1 cellular context compared by ENCODE assay signal in the genomic region with DNA sequence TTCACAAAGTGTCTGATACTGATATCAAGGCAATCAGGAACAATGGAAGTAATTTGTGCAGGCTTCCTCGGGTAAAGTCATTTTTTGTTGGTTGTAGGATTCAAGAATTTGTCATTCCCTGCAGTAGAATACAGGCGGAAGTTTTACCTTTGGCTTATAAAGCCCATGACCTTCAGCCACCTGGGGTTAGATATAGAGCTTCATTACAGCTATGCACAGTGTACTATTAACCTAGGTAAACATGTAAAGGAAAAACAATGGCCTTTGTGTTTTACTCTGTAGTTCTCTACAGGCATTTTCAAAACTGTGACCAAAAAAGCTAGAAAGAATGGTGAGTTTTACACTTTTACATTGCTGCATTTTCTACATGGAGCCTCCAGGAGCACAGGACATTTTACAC.
TF ChIP-seq lines count a peak whose summit lies in the region.

No MANE protein-coding gene starts in this region.

TF ChIP-seq in HepG2, 621 proteins besides CTCF, POLR2A, EP300 and RAD21 (continued from another document):
- TF ChIP-seq, protein P1, sequence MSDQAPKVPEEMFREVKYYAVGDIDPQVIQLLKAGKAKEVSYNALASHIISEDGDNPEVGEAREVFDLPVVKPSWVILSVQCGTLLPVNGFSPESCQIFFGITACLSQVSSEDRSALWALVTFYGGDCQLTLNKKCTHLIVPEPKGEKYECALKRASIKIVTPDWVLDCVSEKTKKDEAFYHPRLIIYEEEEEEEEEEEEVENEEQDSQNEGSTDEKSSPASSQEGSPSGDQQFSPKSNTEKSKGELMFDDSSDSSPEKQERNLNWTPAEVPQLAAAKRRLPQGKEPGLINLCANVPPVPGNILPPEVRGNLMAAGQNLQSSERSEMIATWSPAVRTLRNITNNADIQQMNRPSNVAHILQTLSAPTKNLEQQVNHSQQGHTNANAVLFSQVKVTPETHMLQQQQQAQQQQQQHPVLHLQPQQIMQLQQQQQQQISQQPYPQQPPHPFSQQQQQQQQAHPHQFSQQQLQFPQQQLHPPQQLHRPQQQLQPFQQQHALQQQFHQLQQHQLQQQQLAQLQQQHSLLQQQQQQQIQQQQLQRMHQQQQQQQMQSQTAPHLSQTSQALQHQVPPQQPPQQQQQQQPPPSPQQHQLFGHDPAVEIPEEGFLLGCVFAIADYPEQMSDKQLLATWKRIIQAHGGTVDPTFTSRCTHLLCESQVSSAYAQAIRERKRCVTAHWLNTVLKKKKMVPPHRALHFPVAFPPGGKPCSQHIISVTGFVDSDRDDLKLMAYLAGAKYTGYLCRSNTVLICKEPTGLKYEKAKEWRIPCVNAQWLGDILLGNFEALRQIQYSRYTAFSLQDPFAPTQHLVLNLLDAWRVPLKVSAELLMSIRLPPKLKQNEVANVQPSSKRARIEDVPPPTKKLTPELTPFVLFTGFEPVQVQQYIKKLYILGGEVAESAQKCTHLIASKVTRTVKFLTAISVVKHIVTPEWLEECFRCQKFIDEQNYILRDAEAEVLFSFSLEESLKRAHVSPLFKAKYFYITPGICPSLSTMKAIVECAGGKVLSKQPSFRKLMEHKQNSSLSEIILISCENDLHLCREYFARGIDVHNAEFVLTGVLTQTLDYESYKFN (CRISPR knock-in tag; conservative IDR thresholded peaks at IDR 0.05): 0 out of 2 replicates have a peak, but pooled peaks have one; percentile 30
- TF ChIP-seq RARA (CRISPR knock-in tag; IDR thresholded peaks at IDR 0.05) (0 out of 2 replicates have a peak, but pooled peaks have one; percentile 37), SOX13 (IDR thresholded peaks at IDR 0.05) (0 out of 2 replicates have a peak, but pooled peaks have one; percentile 13), SOX13 (CRISPR knock-in tag; conservative IDR thresholded peaks at IDR 0.05 in 1 of 2, IDR thresholded peaks at IDR 0.05 in 1 of 2) (peak in 1 of 2 experiments; percentile 94; a peak in 2 of 4 replicates), ZNF607 (CRISPR knock-in tag; IDR thresholded peaks at IDR 0.05; ENCODE audit: borderline replicate concordance) (no peak), RXRB (CRISPR knock-in tag; IDR thresholded peaks at IDR 0.05; ENCODE audit: borderline replicate concordance) (peak; percentile 43; the same call in 1 of the 2 replicates), FOXA1 (IDR thresholded peaks at IDR 0.05) (no peak), FOXA1 (CRISPR knock-in tag; IDR thresholded peaks at IDR 0.05) (peak; percentile 44; the same call in 1 of the 2 replicates), NR2F2 (IDR thresholded peaks at IDR 0.05; ENCODE audit: borderline replicate concordance, low read depth) (peak; percentile 48; the same call in 1 of the 2 replicates), PHF21A (CRISPR knock-in tag; IDR thresholded peaks at IDR 0.05) (no peak), ZBTB7A (CRISPR knock-in tag; IDR thresholded peaks at IDR 0.05) (no peak), FOXA3 (CRISPR knock-in tag; IDR thresholded peaks at IDR 0.05) (peak; percentile 78), SOX5 (CRISPR knock-in tag; IDR thresholded peaks at IDR 0.05; ENCODE audit: borderline replicate concordance) (peak; percentile 94), PPARG (CRISPR knock-in tag; conservative IDR thresholded peaks at IDR 0.05) (peak; percentile 91), MIXL1 (CRISPR knock-in tag; IDR thresholded peaks at IDR 0.05) (no peak)
- TF ChIP-seq, protein P2, sequence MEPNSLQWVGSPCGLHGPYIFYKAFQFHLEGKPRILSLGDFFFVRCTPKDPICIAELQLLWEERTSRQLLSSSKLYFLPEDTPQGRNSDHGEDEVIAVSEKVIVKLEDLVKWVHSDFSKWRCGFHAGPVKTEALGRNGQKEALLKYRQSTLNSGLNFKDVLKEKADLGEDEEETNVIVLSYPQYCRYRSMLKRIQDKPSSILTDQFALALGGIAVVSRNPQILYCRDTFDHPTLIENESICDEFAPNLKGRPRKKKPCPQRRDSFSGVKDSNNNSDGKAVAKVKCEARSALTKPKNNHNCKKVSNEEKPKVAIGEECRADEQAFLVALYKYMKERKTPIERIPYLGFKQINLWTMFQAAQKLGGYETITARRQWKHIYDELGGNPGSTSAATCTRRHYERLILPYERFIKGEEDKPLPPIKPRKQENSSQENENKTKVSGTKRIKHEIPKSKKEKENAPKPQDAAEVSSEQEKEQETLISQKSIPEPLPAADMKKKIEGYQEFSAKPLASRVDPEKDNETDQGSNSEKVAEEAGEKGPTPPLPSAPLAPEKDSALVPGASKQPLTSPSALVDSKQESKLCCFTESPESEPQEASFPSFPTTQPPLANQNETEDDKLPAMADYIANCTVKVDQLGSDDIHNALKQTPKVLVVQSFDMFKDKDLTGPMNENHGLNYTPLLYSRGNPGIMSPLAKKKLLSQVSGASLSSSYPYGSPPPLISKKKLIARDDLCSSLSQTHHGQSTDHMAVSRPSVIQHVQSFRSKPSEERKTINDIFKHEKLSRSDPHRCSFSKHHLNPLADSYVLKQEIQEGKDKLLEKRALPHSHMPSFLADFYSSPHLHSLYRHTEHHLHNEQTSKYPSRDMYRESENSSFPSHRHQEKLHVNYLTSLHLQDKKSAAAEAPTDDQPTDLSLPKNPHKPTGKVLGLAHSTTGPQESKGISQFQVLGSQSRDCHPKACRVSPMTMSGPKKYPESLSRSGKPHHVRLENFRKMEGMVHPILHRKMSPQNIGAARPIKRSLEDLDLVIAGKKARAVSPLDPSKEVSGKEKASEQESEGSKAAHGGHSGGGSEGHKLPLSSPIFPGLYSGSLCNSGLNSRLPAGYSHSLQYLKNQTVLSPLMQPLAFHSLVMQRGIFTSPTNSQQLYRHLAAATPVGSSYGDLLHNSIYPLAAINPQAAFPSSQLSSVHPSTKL (CRISPR knock-in tag; IDR thresholded peaks at IDR 0.05): peak; percentile 55
- TF ChIP-seq, protein P3, sequence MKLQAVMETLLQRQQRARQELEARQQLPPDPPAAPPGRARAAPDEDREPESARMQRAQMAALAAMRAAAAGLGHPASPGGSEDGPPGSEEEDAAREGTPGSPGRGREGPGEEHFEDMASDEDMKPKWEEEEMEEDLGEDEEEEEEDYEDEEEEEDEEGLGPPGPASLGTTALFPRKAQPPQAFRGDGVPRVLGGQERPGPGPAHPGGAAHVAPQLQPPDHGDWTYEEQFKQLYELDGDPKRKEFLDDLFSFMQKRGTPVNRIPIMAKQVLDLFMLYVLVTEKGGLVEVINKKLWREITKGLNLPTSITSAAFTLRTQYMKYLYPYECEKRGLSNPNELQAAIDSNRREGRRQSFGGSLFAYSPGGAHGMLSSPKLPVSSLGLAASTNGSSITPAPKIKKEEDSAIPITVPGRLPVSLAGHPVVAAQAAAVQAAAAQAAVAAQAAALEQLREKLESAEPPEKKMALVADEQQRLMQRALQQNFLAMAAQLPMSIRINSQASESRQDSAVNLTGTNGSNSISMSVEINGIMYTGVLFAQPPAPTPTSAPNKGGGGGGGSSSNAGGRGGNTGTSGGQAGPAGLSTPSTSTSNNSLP (IDR thresholded peaks at IDR 0.05; ENCODE audit: low read depth, low read length): 0 out of 2 replicates have a peak, but pooled peaks have one; percentile 36
- TF ChIP-seq, protein P4, sequence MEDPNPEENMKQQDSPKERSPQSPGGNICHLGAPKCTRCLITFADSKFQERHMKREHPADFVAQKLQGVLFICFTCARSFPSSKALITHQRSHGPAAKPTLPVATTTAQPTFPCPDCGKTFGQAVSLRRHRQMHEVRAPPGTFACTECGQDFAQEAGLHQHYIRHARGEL (CRISPR knock-in tag; IDR thresholded peaks at IDR 0.05): no peak
